17 cellular contexts compared by ENCODE assay signal in genomic region chrX:47864785-47865184, GRCh38.
"Had no signal": no experiment of that assay in that cellular context is flagged by ENCODE, and none has a peak within 500 bp of the region (broad histone marks: within the 10 kb centered on the region; RNA-seq: fewer than 3 reads in every experiment).

No MANE protein-coding gene starts in this region.

- DNase-seq: Kasumi-1, NCI-H1092, NCI-H1105 treated with DMSO at 0.1 percent for 48 hours, NCI-H1417 treated with DMSO at 0.1 percent for 48 hours, NCI-H146, NCI-H1694 treated with DMSO at 0.1 percent for 48 hours, NCI-H1930, NCI-H2081, NCI-H2107, NCI-H2227 treated with DMSO at 0.1 percent for 48 hours, NCI-H524, NCI-H526 treated with DMSO at 0.1 percent for 48 hours, NCI-H748 treated with DMSO at 0.1 percent for 48 hours, Right ventricle myocardium superior, RPMI8226, SIG-M5, SW 1271 had no signal
